ENCODE assay signal across 1 cellular context in the genomic region with DNA sequence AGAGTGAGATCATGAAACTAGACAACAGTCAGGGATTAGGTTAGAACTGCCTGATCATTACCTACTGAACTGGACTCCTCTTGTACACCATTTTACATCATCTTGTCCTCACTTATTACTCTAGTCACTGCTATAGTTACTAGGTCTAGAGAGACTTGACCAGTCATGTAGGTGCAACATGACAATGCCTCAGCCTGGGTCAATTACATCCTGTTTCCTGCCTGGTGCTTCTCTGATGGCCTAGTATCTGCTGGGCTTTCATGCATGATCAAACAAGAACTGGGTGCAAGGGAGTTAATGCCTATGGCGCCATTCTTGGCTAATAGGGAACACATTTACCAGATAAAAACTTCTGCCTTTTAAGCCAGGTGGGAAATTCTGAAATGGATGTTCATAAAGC.
TF ChIP-seq lines count a peak whose summit lies in the region.

No MANE protein-coding gene starts in this region.

TF ChIP-seq in K562, 482 proteins besides CTCF, POLR2A, EP300 and RAD21:
- TF ChIP-seq ZNF23 (CRISPR knock-in tag; IDR thresholded peaks at IDR 0.05) (no peak), TSC22D4 (tag; IDR thresholded peaks at IDR 0.05) (no peak), ZNF263 (CRISPR knock-in tag; IDR thresholded peaks at IDR 0.05; ENCODE audit: borderline replicate concordance) (no peak), ZNF282 (CRISPR knock-in tag; IDR thresholded peaks at IDR 0.05) (no peak)
- TF ChIP-seq, protein P1, sequence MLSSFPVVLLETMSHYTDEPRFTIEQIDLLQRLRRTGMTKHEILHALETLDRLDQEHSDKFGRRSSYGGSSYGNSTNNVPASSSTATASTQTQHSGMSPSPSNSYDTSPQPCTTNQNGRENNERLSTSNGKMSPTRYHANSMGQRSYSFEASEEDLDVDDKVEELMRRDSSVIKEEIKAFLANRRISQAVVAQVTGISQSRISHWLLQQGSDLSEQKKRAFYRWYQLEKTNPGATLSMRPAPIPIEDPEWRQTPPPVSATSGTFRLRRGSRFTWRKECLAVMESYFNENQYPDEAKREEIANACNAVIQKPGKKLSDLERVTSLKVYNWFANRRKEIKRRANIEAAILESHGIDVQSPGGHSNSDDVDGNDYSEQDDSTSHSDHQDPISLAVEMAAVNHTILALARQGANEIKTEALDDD (IDR thresholded peaks at IDR 0.05), result 0 out of 2 replicates have a peak, but pooled peaks have one; percentile 21
